In genomic region chr1:24492935-24493334, GRCh38 we compare ENCODE assay signal across 4 cellular contexts. TPM values are rescaled to one million over a fixed set of nuclear protein-coding genes. Genes with fewer than 3 reads are reported as not detected.
DNase-seq lines count a peak whose midpoint lies in the region; ATAC-seq, FAIRE-seq and TF ChIP-seq lines count a peak whose summit lies in the region.
"Not testable (repeated sequence)": the region's sequence is repeated elsewhere in the genome, so short reads cannot be mapped to it uniquely, and the experiment has no call there.

No MANE protein-coding gene starts in this region.

- H3K9ac ChIP-seq in HepG2 (ENCODE audit: insufficient read depth, low read depth, low read length) = not testable (repeated sequence)

- not testable (repeated sequence) for H3K27me3 ChIP-seq in HepG2 (ENCODE audit: control insufficient read depth in 1 of 2, insufficient read depth in 2 of 2, low read length in 2 of 2)

- not testable (repeated sequence) for TF ChIP-seq POLR2A in HepG2 (IDR thresholded peaks at IDR 0.05; ENCODE audit: insufficient read depth in 1 of 2, low read depth in 2 of 2, low read length in 2 of 2)

- peaks cover 38% of the 10 kb centered on the region for H3K4me1 ChIP-seq in HepG2 (ENCODE audit: insufficient read depth, low read length)
- not testable (repeated sequence) for H3K4me1 ChIP-seq in mucosa of descending colon (ENCODE audit: low read depth)

- not testable (repeated sequence) for FAIRE-seq in HepG2 (lab: Jason Lieb, UNC)

- H3K4me3 ChIP-seq in HepG2 (replicated peaks in 1 of 3; ENCODE audit: insufficient read depth in 1 of 3, low read depth in 2 of 3, low read length in 3 of 3); mucosa of descending colon: not testable (repeated sequence)

- in situ Hi-C loops in HepG2 (cut with HindIII; ENCODE audit: extremely low pct_ligation_motif_present, low pct_unique_long_range_greater_than_20kb) = not testable (repeated sequence)

- H3K79me2 ChIP-seq in HepG2 (ENCODE audit: insufficient read depth, low read length) = not testable (repeated sequence)

- H3K36me3 Mint-ChIP-seq in activated naive CD4-positive, alpha-beta T cell treated with anti-CD3 and anti-CD28 coated beads, Interleukin-2, amount 50 U/mL, for 24 hours = not testable (repeated sequence)

- H3K4me3 Mint-ChIP-seq in activated naive CD4-positive, alpha-beta T cell treated with anti-CD3 and anti-CD28 coated beads, Interleukin-2, amount 50 U/mL, for 24 hours = not testable (repeated sequence)

- TF ChIP-seq RAD21 in HepG2 (CRISPR knock-in tag; IDR thresholded peaks at IDR 0.05) = not testable (repeated sequence)

- not testable (repeated sequence) for H4K20me1 ChIP-seq in HepG2 (ENCODE audit: insufficient read depth, low read length)

- peaks cover 35% of the 10 kb centered on the region for H3K4me1 Mint-ChIP-seq in activated naive CD4-positive, alpha-beta T cell treated with anti-CD3 and anti-CD28 coated beads, Interleukin-2, amount 50 U/mL, for 24 hours

- H3K9me3 ChIP-seq in HepG2 (ENCODE audit: low read length); mucosa of descending colon: not testable (repeated sequence)

- not testable (repeated sequence) for H3K36me3 ChIP-seq in HepG2 (replicated peaks in 1 of 2; ENCODE audit: control insufficient read depth in 1 of 2, insufficient read depth in 2 of 2, low read length in 2 of 2); mucosa of descending colon (ENCODE audit: low read depth)

- H2AFZ ChIP-seq in HepG2 (ENCODE audit: low read length) = not testable (repeated sequence)

- not testable (repeated sequence) for TF ChIP-seq CTCF in HepG2 (CRISPR knock-in tag; IDR thresholded peaks at IDR 0.05); mucosa of descending colon (IDR thresholded peaks at IDR 0.05)

- H3K27ac Mint-ChIP-seq in activated naive CD4-positive, alpha-beta T cell treated with anti-CD3 and anti-CD28 coated beads, Interleukin-2, amount 50 U/mL, for 24 hours = peak overlapping the region; percentile 46

- not testable (repeated sequence) for DNase-seq in left colon; HepG2 (ENCODE audit: low spot score); mucosa of descending colon

- H3K27me3 Mint-ChIP-seq in activated naive CD4-positive, alpha-beta T cell treated with anti-CD3 and anti-CD28 coated beads, Interleukin-2, amount 50 U/mL, for 24 hours = not testable (repeated sequence)

- 8% methylated on average over 8 of the region's 9 CpGs for WGBS in HepG2 (ENCODE audit: low lambda C conversion rate)

- CTCF ChIA-PET in HepG2 (lab: Yijun Ruan, JAX; ENCODE audit: low intra/inter-chr PET ratio, low total read pairs) = not testable (repeated sequence)

- POLR2A ChIA-PET in HepG2 (lab: Yijun Ruan, JAX) = interaction anchor here (0.6 to 0.9 kb wide), 2 partner anchors 9 to 11 kb away, joined by 3 to 5 read pairs; partner anchors contain the start of gene RCAN3

- not testable (repeated sequence) for H3K9me3 Mint-ChIP-seq in activated naive CD4-positive, alpha-beta T cell treated with anti-CD3 and anti-CD28 coated beads, Interleukin-2, amount 50 U/mL, for 24 hours

- peak; percentile 43 for ATAC-seq in left colon
- ATAC-seq in HepG2 = 0 out of 3 replicates have a peak, but pooled peaks have one; percentile 22
- ATAC-seq in mucosa of descending colon = peak; percentile 46

- not testable (repeated sequence) for BruUV-seq in HepG2 (replicated peaks; lab: Mats Ljungman, UMichigan)

- intact Hi-C loops in left colon (cut with DNase I, micrococcal nuclease); HepG2 (cut with micrococcal nuclease; ENCODE audit: unreplicated experiment); mucosa of descending colon (cut with DNase I, micrococcal nuclease): not testable (repeated sequence)

- not testable (repeated sequence) for H3K27ac ChIP-seq in HepG2 (ENCODE audit: extremely low read length, insufficient read depth, low read length)

- H3K4me2 ChIP-seq in HepG2 (ENCODE audit: low read depth, low read length) = not testable (repeated sequence)

- TF ChIP-seq EP300 in HepG2 (IDR thresholded peaks at IDR 0.05; ENCODE audit: low read depth in 2 of 2, low read length in 2 of 2); HepG2 (CRISPR knock-in tag; IDR thresholded peaks at IDR 0.05; ENCODE audit: borderline replicate concordance): not testable (repeated sequence)

TF ChIP-seq in HepG2, 621 proteins besides CTCF, POLR2A, EP300 and RAD21:
- TF ChIP-seq SALL1 (CRISPR knock-in tag; IDR thresholded peaks at IDR 0.05) (0 out of 2 replicates have a peak, but pooled peaks have one; percentile 13), FOSL2 (CRISPR knock-in tag; IDR thresholded peaks at IDR 0.05) (peak; percentile 59), NR2F6 (IDR thresholded peaks at IDR 0.05) (0 out of 2 replicates have a peak, but pooled peaks have one; percentile 28), NR2F6 (CRISPR knock-in tag; IDR thresholded peaks at IDR 0.05) (peak; percentile 36; the same call in 1 of the 2 replicates), RARA (CRISPR knock-in tag; IDR thresholded peaks at IDR 0.05) (peak; percentile 66)

RNA-seq across cellular contexts. Expression of gene RCAN3, which starts 9.7 kb away (rescaled TPM):
- total RNA-seq in left colon (10 to 100 TPM; 12.8 to 15.4 TPM), HepG2 (2016; rRNA removed; fragmentation: Illumina TruSeq; extraction: Trizol) (13.3 and 13.6 TPM in 2 replicates), mucosa of descending colon (10 to 100 TPM in 2 of 3 donors, 1 to 10 TPM in 1; 9.2 to 15.0 (median 12.8) TPM)
- total RNA-seq in HepG2 (2016; cell fraction: cytosol; rRNA removed; fragmentation: Illumina TruSeq; extraction: Trizol; ENCODE audit: low read depth) = 11.1 and 12.8 TPM in 2 replicates
- total RNA-seq in HepG2 (2016; cell fraction: insoluble cytoplasmic fraction; rRNA removed; fragmentation: Illumina TruSeq; extraction: Trizol) = 12.7 and 13.1 TPM in 2 replicates
- total RNA-seq in HepG2 (2016; cell fraction: membrane; rRNA removed; fragmentation: Illumina TruSeq; extraction: Trizol) = 11.4 and 12.2 TPM in 2 replicates
- 6.8 and 7.8 TPM in 2 replicates for total RNA-seq in HepG2 (2016; cell fraction: nucleus; rRNA removed; fragmentation: Illumina TruSeq; extraction: Trizol)
- polyA plus RNA-seq in HepG2 (2011; rRNA removed) = 10.9 and 12.2 TPM in 2 replicates
- polyA plus RNA-seq in HepG2 (2011; cell fraction: cytosol; rRNA removed) = 7.5 and 10.9 TPM in 2 replicates
- 5.9 and 6.3 TPM in 2 replicates for polyA plus RNA-seq in HepG2 (2011; cell fraction: nucleus; rRNA removed)
- 8.9 and 12.1 TPM in 2 replicates for polyA plus RNA-seq in HepG2 (2012)
- 5.1 and 5.8 TPM in 2 replicates for polyA plus RNA-seq in HepG2 (2016; cell fraction: cytosol; fragmentation: Illumina TruSeq; extraction: Trizol; ENCODE audit: low read depth)
- polyA plus RNA-seq in HepG2 (2016; cell fraction: insoluble cytoplasmic fraction; fragmentation: Illumina TruSeq; extraction: Trizol; ENCODE audit: low read depth) = 11.8 and 14.0 TPM in 2 replicates
- polyA plus RNA-seq in HepG2 (2016; cell fraction: membrane; fragmentation: Illumina TruSeq; extraction: Trizol; ENCODE audit: low read depth) = 9.8 and 11.1 TPM in 2 replicates
- polyA plus RNA-seq in HepG2 (2016; cell fraction: nucleus; fragmentation: Illumina TruSeq; extraction: Trizol; ENCODE audit: insufficient read depth, low read depth) = 11.0 and 12.1 TPM in 2 replicates
- 5.6 and 20.2 TPM in 2 replicates for polyA minus RNA-seq in HepG2 (2011; rRNA and poly(A)+ RNA removed; ENCODE audit: low replicate concordance)
- 12.3 and 12.5 TPM in 2 replicates for polyA minus RNA-seq in HepG2 (2011; cell fraction: cytosol; rRNA and poly(A)+ RNA removed)
- 4.2 and 8.7 TPM in 2 replicates for polyA minus RNA-seq in HepG2 (2011; cell fraction: nucleus; rRNA and poly(A)+ RNA removed)
